In genomic region chr2:64019975-64020281, GRCh38 we compare ENCODE assay signal across 8 cellular contexts.
DNase-seq lines count a peak whose midpoint lies in the region; ATAC-seq and TF ChIP-seq lines count a peak whose summit lies in the region.

No MANE protein-coding gene starts in this region.

- H3K9me3 Mint-ChIP-seq in nephron = no peaks in the 10 kb centered on the region

- peak overlapping the region; percentile 94 for H2AFZ ChIP-seq in Loucy (ENCODE audit: low read length)

- peak overlapping the region; percentile 79 for H3K4me2 ChIP-seq in Loucy (ENCODE audit: low read depth, low read length, poor library complexity, severe bottlenecking)

- peaks cover 34% of the 10 kb centered on the region for H3K79me2 ChIP-seq in Loucy (ENCODE audit: insufficient read depth, low read length)

- DNase-seq in choroid plexus epithelial cell (ENCODE audit: low read depth) (no peak), NCI-H2081 treated with DMSO at 0.1 percent for 48 hours (lab: John Stamatoyannopoulos, UW) (no peak)
- DNase-seq in effector CD8-positive, alpha-beta T cell (lab: John Stamatoyannopoulos, UW) = no peak
- DNase-seq in activated CD4-positive, CD25-positive, alpha-beta regulatory T cell (lab: John Stamatoyannopoulos, UW) = no peak

- peak overlapping the region; percentile 96 for H3K27ac ChIP-seq in C4-2B

- H3K27me3 Mint-ChIP-seq in nephron (ENCODE audit: low read depth) = no peaks in the 10 kb centered on the region

- H3K36me3 Mint-ChIP-seq in nephron (ENCODE audit: low read depth) = no peaks in the 10 kb centered on the region

- H3K4me1 Mint-ChIP-seq in nephron = peaks cover 26% of the 10 kb centered on the region

- H3K4me3 Mint-ChIP-seq in nephron = peak overlapping the region; percentile 87 to 92 (median 91)

- H3F3A ChIP-seq in Loucy (ENCODE audit: low read depth) = no peaks in the 10 kb centered on the region

- H3K4me1 ChIP-seq in Loucy (ENCODE audit: insufficient read depth, low read length, poor library complexity, severe bottlenecking) = peaks cover 37% of the 10 kb centered on the region

- no peaks in the 10 kb centered on the region for H3K9me2 ChIP-seq in Loucy (replicated peaks; ENCODE audit: low read depth, low read length)

- peak overlapping the region; percentile 86 for H3K4me3 ChIP-seq in Loucy (ENCODE audit: low read length, poor library complexity, severe bottlenecking)
- peak overlapping the region; percentile 76 for H3K4me3 ChIP-seq in choroid plexus epithelial cell (ENCODE audit: low read depth, low read length)

- H3K9me3 ChIP-seq in Loucy (ENCODE audit: insufficient read depth, low read depth, low read length) = no peaks in the 10 kb centered on the region

- peak overlapping the region; percentile 99 to 100 (median 100) for H3K27ac Mint-ChIP-seq in nephron

- H3K27me3 ChIP-seq in Loucy (ENCODE audit: insufficient read depth, low read length, poor library complexity, severe bottlenecking) = no peaks in the 10 kb centered on the region

- peaks cover 9% of the 10 kb centered on the region for H4K20me1 ChIP-seq in Loucy (ENCODE audit: insufficient read depth, low read length, poor library complexity, severe bottlenecking)

- no peaks in the 10 kb centered on the region for H3K36me3 ChIP-seq in Loucy (ENCODE audit: insufficient read depth, low read length)

- H3K9ac ChIP-seq in Loucy (ENCODE audit: low read depth, low read length, poor library complexity, severe bottlenecking) = peak overlapping the region; percentile 87

- no peak for TF ChIP-seq CTCF in C4-2B (conservative IDR thresholded peaks at IDR 0.05)
- TF ChIP-seq CTCF in Loucy (conservative IDR thresholded peaks at IDR 0.05; ENCODE audit: low read length) = no peak
- no peak for TF ChIP-seq CTCF in choroid plexus epithelial cell (conservative IDR thresholded peaks at IDR 0.05; ENCODE audit: low read depth, low read length)
- TF ChIP-seq CTCF in nephron (IDR thresholded peaks at IDR 0.05; ENCODE audit: unreplicated experiment in 3 of 3) = no peak

- no peak for ATAC-seq in GM19035 (IDR thresholded peaks at IDR 0.05; ENCODE audit: unreplicated experiment)
